ENCODE assay signal across 11 cellular contexts in the genomic region with DNA sequence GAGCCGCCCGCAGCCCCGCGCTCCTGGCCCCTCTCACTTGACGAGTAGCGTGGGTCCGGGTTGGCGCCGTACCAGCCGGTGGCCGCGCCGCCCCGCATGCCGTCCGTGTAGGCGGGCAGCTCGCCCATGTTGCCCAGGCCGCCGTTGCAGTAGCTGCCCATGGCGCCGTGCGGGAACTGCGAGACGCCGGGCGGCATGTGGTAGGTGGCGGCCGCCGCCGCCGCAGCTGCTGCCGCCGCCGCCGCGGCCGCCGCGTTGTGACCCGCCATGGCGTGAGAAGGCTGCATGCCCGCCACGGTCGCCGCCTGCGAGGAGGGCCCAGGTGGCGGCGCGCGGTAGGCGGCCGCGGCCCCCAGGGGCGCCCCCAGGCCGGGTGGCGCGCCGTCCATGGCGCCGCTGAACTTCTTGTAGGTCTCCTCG. TPM values are rescaled to one million over a fixed set of nuclear protein-coding genes. Genes with fewer than 3 reads are reported as not detected.
DNase-seq lines count a peak whose midpoint lies in the region; ATAC-seq, FAIRE-seq and TF ChIP-seq lines count a peak whose summit lies in the region.
"Had no signal": no experiment of that assay in that cellular context is flagged by ENCODE, and none has a peak within 500 bp of the region (broad histone marks: within the 10 kb centered on the region; RNA-seq: fewer than 3 reads in every experiment).

No MANE protein-coding gene starts in this region.

- H3K36me3 Mint-ChIP-seq in astrocyte (ENCODE audit: low read depth, unreplicated experiment) = no peaks in the 10 kb centered on the region
- H3K36me3 Mint-ChIP-seq in naive B cell = peaks cover 0 to 2% of the 10 kb centered on the region in 2 donors

- H3K36me3 ChIP-seq in astrocyte (ENCODE audit: insufficient read depth, low read length) = no peaks in the 10 kb centered on the region

- H3K4me1 ChIP-seq in astrocyte (ENCODE audit: insufficient read depth, low read length) = no peaks in the 10 kb centered on the region

- H3K27ac ChIP-seq in astrocyte (ENCODE audit: low read depth, low read length) = no peak overlapping the region

- H3K27ac Mint-ChIP-seq in astrocyte (ENCODE audit: unreplicated experiment) (no peak overlapping the region), naive B cell (no peak overlapping the region)

- peaks cover 91% of the 10 kb centered on the region for H3K27me3 ChIP-seq in astrocyte (ENCODE audit: insufficient read depth, low read length)

- H3K27me3 Mint-ChIP-seq in astrocyte (ENCODE audit: low read depth, unreplicated experiment) = peaks cover 73% of the 10 kb centered on the region
- H3K27me3 Mint-ChIP-seq in naive B cell = peaks cover 54 to 64% (median 56%) of the 10 kb centered on the region in 3 donors

- no peak for DNase-seq in astrocyte (ENCODE audit: low read depth)
- peak; percentile 11 for DNase-seq in naive B cell
- DNase-seq in pons (ENCODE audit: low spot score) = no peak
- no peak for DNase-seq in cerebellar nuclear complex (lab: John Stamatoyannopoulos, UW)

- H3K4me3 Mint-ChIP-seq in astrocyte (ENCODE audit: unreplicated experiment) (no peak overlapping the region), naive B cell (peak overlapping the region in 2 of 8 donors; percentile 45 to 74)

- H3K9ac ChIP-seq in astrocyte (ENCODE audit: low read length) = no peak overlapping the region

- H3K4me3 ChIP-seq in GM08714 (ENCODE audit: low read length) (peak overlapping the region; percentile 44; the same call in 1 of the 2 replicates), astrocyte (ENCODE audit: insufficient read depth, low read depth, low read length) (no peak overlapping the region)

- no peaks in the 10 kb centered on the region for H3K79me2 ChIP-seq in astrocyte (ENCODE audit: insufficient read depth, low read length)

- H2AFZ ChIP-seq in astrocyte (ENCODE audit: low read depth, low read length) = no peak overlapping the region

- H3K9me3 ChIP-seq in astrocyte (ENCODE audit: insufficient read depth, low read depth, low read length) = no peaks in the 10 kb centered on the region

- ATAC-seq in HG03354 (IDR thresholded peaks at IDR 0.05; ENCODE audit: poor library complexity, severe bottlenecking, unreplicated experiment) = peak; percentile 40
- ATAC-seq in naive B cell (ENCODE audit: low read depth in 2 of 2) = peak; percentile 18 to 37
- ATAC-seq in HG03095 (IDR thresholded peaks at IDR 0.05; ENCODE audit: unreplicated experiment) = no peak
- ATAC-seq in GM21367 (IDR thresholded peaks at IDR 0.05; ENCODE audit: unreplicated experiment) = no peak

- TF ChIP-seq CTCF in astrocyte (IDR thresholded peaks at IDR 0.05; ENCODE audit: insufficient read depth, low read depth, low read length) = no peak

- H3K9me3 Mint-ChIP-seq in astrocyte (ENCODE audit: unreplicated experiment) (peaks cover 8% of the 10 kb centered on the region), naive B cell (peaks cover 0 to 13% (median 6%) of the 10 kb centered on the region in 7 donors)

- H3K4me2 ChIP-seq in astrocyte (ENCODE audit: low read length) = peak overlapping the region; percentile 26

- no peak for FAIRE-seq in astrocyte (lab: Jason Lieb, UNC)
- FAIRE-seq: GM12892 had no signal

- peaks cover 13% of the 10 kb centered on the region for H4K20me1 ChIP-seq in astrocyte (ENCODE audit: insufficient read depth, low read length)

- H3K4me1 Mint-ChIP-seq in astrocyte (ENCODE audit: low read depth, unreplicated experiment) = no peaks in the 10 kb centered on the region
- H3K4me1 Mint-ChIP-seq in naive B cell = peaks cover 4 to 16% (median 11%) of the 10 kb centered on the region in 3 donors

RNA-seq across cellular contexts. Expression of a gene that starts 0.4 kb away (rescaled TPM):
- not detected in 2 replicates for total RNA-seq in astrocyte
- polyA plus RNA-seq in naive B cell (ENCODE audit: low read depth in 6 of 6) = not detected
- total RNA-seq: dermis blood vessel endothelial cell, lung microvascular endothelial cell had no signal

Comparison
In these comparisons a context has a peak if more than half of its experiments do, and no peak if none do; other contexts are left out.
1. ATAC-seq: peak in HG03354 (single experiment) and naive B cell (2 of 2); none in HG03095 (single experiment) and GM21367 (single experiment).